11 cellular contexts compared by ENCODE assay signal in genomic region chr10:69336952-69337311, GRCh38. TPM values are rescaled to one million over a fixed set of nuclear protein-coding genes. Genes with fewer than 3 reads are reported as not detected.
DNase-seq lines count a peak whose midpoint lies in the region; ATAC-seq and TF ChIP-seq lines count a peak whose summit lies in the region.
"Had no signal": no experiment of that assay in that cellular context is flagged by ENCODE, and none has a peak within 500 bp of the region (broad histone marks: within the 10 kb centered on the region; RNA-seq: fewer than 3 reads in every experiment).

No MANE protein-coding gene starts in this region.

- ATAC-seq in Right ventricle myocardium inferior, result no peak
- ATAC-seq in upper lobe of right lung, result no peak
- ATAC-seq in activated CD8-positive, alpha-beta T cell treated with anti-CD3 and anti-CD28 coated beads for 36 hours, result no peak

- TF ChIP-seq CTCF in cardiac muscle cell (IDR thresholded peaks at IDR 0.05; ENCODE audit: low read depth, low read length), result no peak
- no peak for TF ChIP-seq CTCF in neural progenitor cell (IDR thresholded peaks at IDR 0.05)
- TF ChIP-seq CTCF in upper lobe of right lung (IDR thresholded peaks at IDR 0.05), result no peak
- TF ChIP-seq CTCF in activated CD8-positive, alpha-beta T cell treated with anti-CD3 and anti-CD28 coated beads for 36 hours (IDR thresholded peaks at IDR 0.05), result no peak

- H3K4me3 ChIP-seq in cardiac muscle cell (no peak overlapping the region), duodenal mucosa (ENCODE audit: low read depth in 1 of 2, low read length in 2 of 2) (no peak overlapping the region), neural progenitor cell (no peak overlapping the region), upper lobe of right lung (no peak overlapping the region)

- DNase-seq in cardiac muscle cell (ENCODE audit: low read depth in 1 of 2, low spot score in 1 of 2) (no peak), Right ventricle myocardium inferior (ENCODE audit: missing footprints) (no peak), neural progenitor cell (ENCODE audit: low spot score) (no peak), upper lobe of right lung (no peak), D341Med (ENCODE audit: low spot score) (no peak), activated T-cell treated with anti-CD3 and anti-CD28 coated beads for 4 hours (no peak)
- no peak for DNase-seq in activated CD8-positive, alpha-beta T cell treated with anti-CD3 and anti-CD28 coated beads for 36 hours
- DNase-seq: activated CD8-positive, alpha-beta memory T cell treated with anti-CD3 and anti-CD28 coated beads for 24 hours; erythroblast had no signal

- no peak overlapping the region for H3K4me3 Mint-ChIP-seq in neural progenitor cell
- H3K4me3 Mint-ChIP-seq in activated CD8-positive, alpha-beta T cell treated with anti-CD3 and anti-CD28 coated beads for 36 hours, result no peak overlapping the region
- H3K4me3 Mint-ChIP-seq: T-helper 2 cell treated with Interferon-gamma antibody and Interleukin-4, amounts not matched to agents 5 μg/mL and 100 μg/mL, for 36 hours had no signal

- POLR2A ChIA-PET in activated CD8-positive, alpha-beta T cell treated with anti-CD3 and anti-CD28 coated beads for 36 hours (lab: Charles Lee), result interaction anchor here (0.6 to 1.5 kb wide), 4 partner anchors 9 to 71 kb away, joined by 3 to 5 read pairs (median 4); no protein-coding TSS in a partner anchor

- H3K9ac ChIP-seq in duodenal mucosa (ENCODE audit: low read depth in 1 of 2, low read length in 2 of 2) (no peak overlapping the region), neural progenitor cell (no peak overlapping the region)

- H3K27ac ChIP-seq in cardiac muscle cell, result peak overlapping the region; percentile 78
- peak overlapping the region; percentile 41 for H3K27ac ChIP-seq in duodenal mucosa (ENCODE audit: low read depth, low read length)
- no peak overlapping the region for H3K27ac ChIP-seq in neural progenitor cell
- H3K27ac ChIP-seq in upper lobe of right lung, result peak overlapping the region; percentile 68

- H3K27me3 Mint-ChIP-seq in neural progenitor cell (ENCODE audit: insufficient read depth, low read depth), result no peaks in the 10 kb centered on the region
- H3K27me3 Mint-ChIP-seq in activated CD8-positive, alpha-beta T cell treated with anti-CD3 and anti-CD28 coated beads for 36 hours, result no peaks in the 10 kb centered on the region

- CTCF ChIA-PET in activated CD8-positive, alpha-beta T cell treated with anti-CD3 and anti-CD28 coated beads for 36 hours (lab: Charles Lee), result interaction anchor here (1.8 kb wide), 1 partner anchor 18 kb away, joined by 4 read pairs; no protein-coding TSS in a partner anchor

- no peaks in the 10 kb centered on the region for H3F3A ChIP-seq in neural progenitor cell (ENCODE audit: low read depth)

- H3K36me3 Mint-ChIP-seq in neural progenitor cell, result no peaks in the 10 kb centered on the region
- H3K36me3 Mint-ChIP-seq in activated CD8-positive, alpha-beta T cell treated with anti-CD3 and anti-CD28 coated beads for 36 hours (ENCODE audit: low read depth), result peaks cover 45% of the 10 kb centered on the region

- H3K27me3 ChIP-seq in cardiac muscle cell (no peaks in the 10 kb centered on the region), duodenal mucosa (ENCODE audit: control insufficient read depth in 1 of 2, insufficient read depth in 2 of 2, low read length in 2 of 2) (no peaks in the 10 kb centered on the region), neural progenitor cell (no peaks in the 10 kb centered on the region), upper lobe of right lung (no peaks in the 10 kb centered on the region)

- H3K27ac Mint-ChIP-seq in neural progenitor cell, result no peak overlapping the region
- no peak overlapping the region for H3K27ac Mint-ChIP-seq in activated CD8-positive, alpha-beta T cell treated with anti-CD3 and anti-CD28 coated beads for 36 hours

- peaks cover 21% of the 10 kb centered on the region for H4K20me1 ChIP-seq in neural progenitor cell (ENCODE audit: low read depth)

- H3K4me2 ChIP-seq in neural progenitor cell, result peak overlapping the region; percentile 12

- H3K4me1 Mint-ChIP-seq in neural progenitor cell, result peaks cover 46% of the 10 kb centered on the region
- peaks cover 68% of the 10 kb centered on the region for H3K4me1 Mint-ChIP-seq in activated CD8-positive, alpha-beta T cell treated with anti-CD3 and anti-CD28 coated beads for 36 hours (ENCODE audit: low read depth)

- H3K36me3 ChIP-seq in cardiac muscle cell, result no peaks in the 10 kb centered on the region
- no peaks in the 10 kb centered on the region for H3K36me3 ChIP-seq in duodenal mucosa (ENCODE audit: control insufficient read depth in 1 of 2, insufficient read depth in 2 of 2, low read length in 2 of 2)
- no peaks in the 10 kb centered on the region for H3K36me3 ChIP-seq in neural progenitor cell
- H3K36me3 ChIP-seq in upper lobe of right lung, result no peaks in the 10 kb centered on the region

- H3K4me1 ChIP-seq in cardiac muscle cell (ENCODE audit: low read depth) (peaks cover 58% of the 10 kb centered on the region), duodenal mucosa (ENCODE audit: control insufficient read depth in 1 of 2, insufficient read depth in 2 of 2, low read length in 2 of 2) (peaks cover 11 to 40% of the 10 kb centered on the region in 2 donors), neural progenitor cell (peaks cover 31% of the 10 kb centered on the region), upper lobe of right lung (peaks cover 77% of the 10 kb centered on the region)

- no peaks in the 10 kb centered on the region for H3K9me3 ChIP-seq in cardiac muscle cell (ENCODE audit: low read depth)
- H3K9me3 ChIP-seq in duodenal mucosa (ENCODE audit: control insufficient read depth in 1 of 2, low read length in 2 of 2), result no peaks in the 10 kb centered on the region
- no peaks in the 10 kb centered on the region for H3K9me3 ChIP-seq in neural progenitor cell (ENCODE audit: low read depth)
- no peaks in the 10 kb centered on the region for H3K9me3 ChIP-seq in upper lobe of right lung

- peaks cover 62% of the 10 kb centered on the region for H3K79me2 ChIP-seq in neural progenitor cell (ENCODE audit: low read depth)

- H3K9me3 Mint-ChIP-seq in neural progenitor cell, result no peaks in the 10 kb centered on the region
- H3K9me3 Mint-ChIP-seq in activated CD8-positive, alpha-beta T cell treated with anti-CD3 and anti-CD28 coated beads for 36 hours, result no peaks in the 10 kb centered on the region
- H3K9me3 Mint-ChIP-seq: T-helper 2 cell treated with Interferon-gamma antibody and Interleukin-4, amounts not matched to agents 5 μg/mL and 100 μg/mL, for 36 hours had no signal

- H2AFZ ChIP-seq in neural progenitor cell (replicated peaks), result no peak overlapping the region

- intact Hi-C loops in Right ventricle myocardium inferior (cut with DNase I) (no loop called here), upper lobe of right lung (cut with DNase I) (no loop called here)
- intact Hi-C loops in activated CD8-positive, alpha-beta T cell treated with anti-CD3 and anti-CD28 coated beads for 36 hours (cut with micrococcal nuclease), result no loop called here

RNA-seq across cellular contexts. Expression of gene HK1, which starts 58.6 kb away (rescaled TPM):
- total RNA-seq in cardiac muscle cell (283 and 324 TPM in 2 replicates), Right ventricle myocardium inferior (186 TPM), neural progenitor cell (ENCODE audit: low replicate concordance) (30.1 and 45.8 TPM in 2 replicates), upper lobe of right lung (84.0 TPM)
- polyA plus RNA-seq in cardiac muscle cell, result 347 and 375 TPM in 2 replicates
- total RNA-seq in activated CD8-positive, alpha-beta T cell treated with anti-CD3 and anti-CD28 coated beads for 36 hours, result 100 to 1,000 TPM; 314 to 325 TPM
